Comparison of ENCODE assay signal across 9 cellular contexts in the genomic region with DNA sequence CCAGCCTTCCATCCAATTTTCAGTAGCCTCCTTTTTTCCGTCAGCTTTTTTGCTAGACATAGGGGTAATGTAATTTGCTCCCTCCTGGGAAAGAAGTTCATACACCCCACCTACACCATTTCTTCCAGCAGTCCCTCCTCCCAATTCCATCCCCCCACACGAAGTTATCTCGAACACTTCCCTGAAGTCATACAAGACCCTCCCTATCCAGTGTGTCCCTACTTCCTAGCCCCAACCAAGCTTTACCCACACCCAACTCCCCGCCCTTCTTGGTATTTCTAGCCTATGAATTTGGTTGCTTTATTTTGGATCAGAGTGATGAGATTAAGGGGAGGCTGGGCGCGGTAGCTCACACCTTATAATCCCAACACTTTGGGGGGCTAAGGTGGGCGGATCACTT. TPM values are rescaled to one million over a fixed set of nuclear protein-coding genes. Genes with fewer than 3 reads are reported as not detected.
A peak's percentile ranks its signal among the peaks of the same experiment; 100 is the strongest.
DNase-seq lines count a peak whose midpoint lies in the region; ATAC-seq and TF ChIP-seq lines count a peak whose summit lies in the region.
"Had no signal": no experiment of that assay in that cellular context is flagged by ENCODE, and none has a peak within 500 bp of the region (broad histone marks: within the 10 kb centered on the region; RNA-seq: fewer than 3 reads in every experiment).

No MANE protein-coding gene starts in this region.

- H3K4me3 Mint-ChIP-seq in activated CD8-positive, alpha-beta memory T cell treated with anti-CD3 and anti-CD28 coated beads, Interleukin-2, amount 10 ng/mL, durations not matched to agents 7 days and 5 days = peak overlapping the region; percentile 99

- peaks cover 27% of the 10 kb centered on the region; the same call in 1 of the 2 replicates for H3K4me1 ChIP-seq in SJCRH30
- peaks cover 8 to 38% (median 12%) of the 10 kb centered on the region in 3 donors for H3K4me1 ChIP-seq in esophagus squamous epithelium
- H3K4me1 ChIP-seq in effector memory CD4-positive, alpha-beta T cell (ENCODE audit: control insufficient read depth, insufficient read depth, low read length, poor library complexity, severe bottlenecking) = peaks cover 7% of the 10 kb centered on the region

- no peak for TF ChIP-seq POLR2A in esophagus squamous epithelium (IDR thresholded peaks at IDR 0.05)

- H3K36me3 ChIP-seq in SJCRH30 = peaks cover 67% of the 10 kb centered on the region
- H3K36me3 ChIP-seq in esophagus squamous epithelium = peaks cover 7 to 32% (median 22%) of the 10 kb centered on the region in 3 donors
- peaks cover 23% of the 10 kb centered on the region for H3K36me3 ChIP-seq in effector memory CD4-positive, alpha-beta T cell (ENCODE audit: control insufficient read depth, insufficient read depth, low read length)

- no peaks in the 10 kb centered on the region for H3K27me3 Mint-ChIP-seq in activated CD8-positive, alpha-beta memory T cell treated with anti-CD3 and anti-CD28 coated beads, Interleukin-2, amount 10 ng/mL, durations not matched to agents 7 days and 5 days

- CTCF ChIA-PET in activated CD8-positive, alpha-beta memory T cell treated with anti-CD3 and anti-CD28 coated beads, Interleukin-2, amount 10 ng/mL, durations not matched to agents 7 days and 5 days (lab: Charles Lee) = interaction anchor here (1.1 to 5.4 kb wide), 10 partner anchors 10 to 158 kb away, joined by 3 to 30 read pairs (median 4); a partner anchor contains a TSS

- peak overlapping the region; percentile 89 for H3K4me3 ChIP-seq in SJCRH30
- peak overlapping the region in 3 of 4 donors; percentile 60 to 79 (median 67) for H3K4me3 ChIP-seq in esophagus squamous epithelium
- H3K4me3 ChIP-seq in skin epidermis = peak overlapping the region in 5 of 7 experiments; percentile 53 to 80 (median 53)
- H3K4me3 ChIP-seq in effector memory CD4-positive, alpha-beta T cell (ENCODE audit: insufficient read depth, low read depth, low read length, poor library complexity, severe bottlenecking) = no peak overlapping the region

- peaks cover 33% of the 10 kb centered on the region for H3K4me1 Mint-ChIP-seq in activated CD8-positive, alpha-beta memory T cell treated with anti-CD3 and anti-CD28 coated beads, Interleukin-2, amount 10 ng/mL, durations not matched to agents 7 days and 5 days

- H3K36me3 Mint-ChIP-seq in activated CD8-positive, alpha-beta memory T cell treated with anti-CD3 and anti-CD28 coated beads, Interleukin-2, amount 10 ng/mL, durations not matched to agents 7 days and 5 days = peaks cover 56% of the 10 kb centered on the region

- H3K27ac Mint-ChIP-seq in activated CD8-positive, alpha-beta memory T cell treated with anti-CD3 and anti-CD28 coated beads, Interleukin-2, amount 10 ng/mL, durations not matched to agents 7 days and 5 days = peak overlapping the region; percentile 88

- H3K27me3 ChIP-seq in SJCRH30 (no peaks in the 10 kb centered on the region), esophagus squamous epithelium (no peaks in the 10 kb centered on the region)
- H3K27me3 ChIP-seq in effector memory CD4-positive, alpha-beta T cell (replicated peaks; ENCODE audit: control insufficient read depth, insufficient read depth, low read length, poor library complexity, severe bottlenecking) = no peaks in the 10 kb centered on the region

- intact Hi-C loops in esophagus squamous epithelium (cut with DNase I) = loop anchor here (10.0 kb wide), 1 partner anchor 151 kb away; no protein-coding TSS in a partner anchor

- no peaks in the 10 kb centered on the region for H3K9me3 ChIP-seq in SJCRH30 (replicated peaks)
- H3K9me3 ChIP-seq in esophagus squamous epithelium = no peaks in the 10 kb centered on the region
- H3K9me3 ChIP-seq in effector memory CD4-positive, alpha-beta T cell (ENCODE audit: control insufficient read depth, low read length) = no peaks in the 10 kb centered on the region

- 60 to 65% methylated on average over 6 to 7 of the region's 7 CpGs for WGBS in esophagus squamous epithelium, 2 donors

- ATAC-seq in activated CD8-positive, alpha-beta memory T cell treated with anti-CD3 and anti-CD28 coated beads, Interleukin-2, amount 10 ng/mL, durations not matched to agents 7 days and 5 days = no peak

- no peak for DNase-seq in activated CD8-positive, alpha-beta memory T cell treated with anti-CD3 and anti-CD28 coated beads, Interleukin-2, amount 10 ng/mL, durations not matched to agents 7 days and 5 days
- DNase-seq in activated CD8-positive, alpha-beta memory T cell treated with anti-CD3 and anti-CD28 coated beads, Interleukin-2, amount 50 U/mL, for 4 hours = no peak
- DNase-seq in SJCRH30 = no peak
- no peak for DNase-seq in esophagus squamous epithelium (lab: John Stamatoyannopoulos, UW)
- DNase-seq in UCSD-AML1 (lab: John Stamatoyannopoulos, UW; ENCODE audit: unreplicated experiment) = no peak
- DNase-seq in effector memory CD4-positive, alpha-beta T cell = no peak
- no peak for DNase-seq in activated CD4-positive, CD25-positive, alpha-beta regulatory T cell treated with anti-CD3 and anti-CD28 coated beads, Interleukin-2, amount 50 U/mL, for 72 hours
- DNase-seq: AML-193 had no signal

- H3K27ac ChIP-seq in SJCRH30 (peak overlapping the region; percentile 96), esophagus squamous epithelium (no peak overlapping the region), skin epidermis (peak overlapping the region in 1 of 21 experiments; percentile 57)
- no peak overlapping the region for H3K27ac ChIP-seq in effector memory CD4-positive, alpha-beta T cell (ENCODE audit: insufficient read depth, low read length, poor library complexity, severe bottlenecking)

- H3K9me3 Mint-ChIP-seq in activated CD8-positive, alpha-beta memory T cell treated with anti-CD3 and anti-CD28 coated beads, Interleukin-2, amount 10 ng/mL, durations not matched to agents 7 days and 5 days (ENCODE audit: low read depth) = no peaks in the 10 kb centered on the region

- TF ChIP-seq CTCF in esophagus squamous epithelium (IDR thresholded peaks at IDR 0.05) = no peak

RNA-seq across cellular contexts. Expression of a gene that starts 1.0 kb away (rescaled TPM):
- 100 to 1,000 TPM; 206 to 219 TPM for total RNA-seq in activated CD8-positive, alpha-beta memory T cell treated with anti-CD3 and anti-CD28 coated beads, Interleukin-2, amount 10 ng/mL, durations not matched to agents 7 days and 5 days
- 612 and 615 TPM in 2 replicates for total RNA-seq in SJCRH30 (2014; rRNA removed; shearing (Covaris generic))
- total RNA-seq in esophagus squamous epithelium = 10 to 100 TPM; 17.4 to 54.4 (median 31.2) TPM

RNA-seq across cellular contexts. Expression of a gene that starts 13.6 kb away (rescaled TPM):
- not detected for total RNA-seq in activated CD8-positive, alpha-beta memory T cell treated with anti-CD3 and anti-CD28 coated beads, Interleukin-2, amount 10 ng/mL, durations not matched to agents 7 days and 5 days
- 0.73 and 0.75 TPM in 2 replicates for total RNA-seq in SJCRH30 (2014; rRNA removed; shearing (Covaris generic))
- 1 to 10 TPM in 1 of 4 donors, not detected in 3; 1.1 TPM for total RNA-seq in esophagus squamous epithelium

RNA-seq across cellular contexts. Expression of a gene that starts 20.1 kb away (rescaled TPM):
- 1 to 10 TPM in 1 of 2 experiments, under 1 TPM in 1; 0.96 to 1.1 TPM for total RNA-seq in activated CD8-positive, alpha-beta memory T cell treated with anti-CD3 and anti-CD28 coated beads, Interleukin-2, amount 10 ng/mL, durations not matched to agents 7 days and 5 days
- 17.1 and 18.3 TPM in 2 replicates for total RNA-seq in SJCRH30 (2014; rRNA removed; shearing (Covaris generic))
- total RNA-seq in esophagus squamous epithelium = 10 to 100 TPM; 21.2 to 43.2 (median 37.4) TPM

RNA-seq across cellular contexts. Expression of a gene that starts 21.7 kb away (rescaled TPM):
- total RNA-seq in activated CD8-positive, alpha-beta memory T cell treated with anti-CD3 and anti-CD28 coated beads, Interleukin-2, amount 10 ng/mL, durations not matched to agents 7 days and 5 days = 10 to 100 TPM; 30.5 to 32.7 TPM
- total RNA-seq in SJCRH30 (2014; rRNA removed; shearing (Covaris generic)) = 54.8 and 59.1 TPM in 2 replicates
- total RNA-seq in esophagus squamous epithelium = 10 to 100 TPM; 13.9 to 23.1 (median 20.3) TPM

RNA-seq across cellular contexts. Expression of a gene that starts 21.8 kb away (rescaled TPM):
- not detected for total RNA-seq in activated CD8-positive, alpha-beta memory T cell treated with anti-CD3 and anti-CD28 coated beads, Interleukin-2, amount 10 ng/mL, durations not matched to agents 7 days and 5 days
- total RNA-seq in SJCRH30 (2014; rRNA removed; shearing (Covaris generic)) = 0.12 and 0.73 TPM in 2 replicates
- total RNA-seq in esophagus squamous epithelium = 1 to 10 TPM in 1 of 4 donors, not detected in 3; 1.3 TPM
